12 cellular contexts compared by ENCODE assay signal in genomic region chr14:74583689-74584434, GRCh38. TPM values are rescaled to one million over a fixed set of nuclear protein-coding genes. Genes with fewer than 3 reads are reported as not detected.
DNase-seq lines count a peak whose midpoint lies in the region; ATAC-seq and TF ChIP-seq lines count a peak whose summit lies in the region.
"Had no signal": no experiment of that assay in that cellular context is flagged by ENCODE, and none has a peak within 500 bp of the region (broad histone marks: within the 10 kb centered on the region; RNA-seq: fewer than 3 reads in every experiment).

No MANE protein-coding gene starts in this region.

- no peak for TF ChIP-seq CTCF in kidney epithelial cell (IDR thresholded peaks at IDR 0.05; ENCODE audit: insufficient read depth, low read length, poor library complexity, severe bottlenecking)
- no peak for TF ChIP-seq CTCF in upper lobe of right lung (IDR thresholded peaks at IDR 0.05)

- no peak overlapping the region for H3K4me3 Mint-ChIP-seq in activated naive CD4-positive, alpha-beta T cell treated with anti-CD3 and anti-CD28 coated beads for 36 hours
- H3K4me3 Mint-ChIP-seq in activated naive CD4-positive, alpha-beta T cell treated with anti-CD3 and anti-CD28 coated beads, Interleukin-2, amount 10 ng/mL, durations not matched to agents 7 days and 5 days = no peak overlapping the region
- H3K4me3 Mint-ChIP-seq: CD4-positive, CD25-positive, alpha-beta regulatory T cell had no signal

- no peaks in the 10 kb centered on the region for H3K27me3 Mint-ChIP-seq in activated naive CD4-positive, alpha-beta T cell treated with anti-CD3 and anti-CD28 coated beads for 36 hours (ENCODE audit: low read depth)
- peaks cover 17% of the 10 kb centered on the region for H3K27me3 Mint-ChIP-seq in activated naive CD4-positive, alpha-beta T cell treated with anti-CD3 and anti-CD28 coated beads, Interleukin-2, amount 10 ng/mL, durations not matched to agents 7 days and 5 days

- no peaks in the 10 kb centered on the region for H3K9me3 Mint-ChIP-seq in activated naive CD4-positive, alpha-beta T cell treated with anti-CD3 and anti-CD28 coated beads for 36 hours
- H3K9me3 Mint-ChIP-seq in activated naive CD4-positive, alpha-beta T cell treated with anti-CD3 and anti-CD28 coated beads, Interleukin-2, amount 10 ng/mL, durations not matched to agents 7 days and 5 days = no peaks in the 10 kb centered on the region
- H3K9me3 Mint-ChIP-seq: CD4-positive, CD25-positive, alpha-beta regulatory T cell had no signal

- peaks cover 30% of the 10 kb centered on the region for H3K4me1 Mint-ChIP-seq in activated naive CD4-positive, alpha-beta T cell treated with anti-CD3 and anti-CD28 coated beads for 36 hours (ENCODE audit: low read depth)
- H3K4me1 Mint-ChIP-seq in activated naive CD4-positive, alpha-beta T cell treated with anti-CD3 and anti-CD28 coated beads, Interleukin-2, amount 10 ng/mL, durations not matched to agents 7 days and 5 days = peaks cover 12% of the 10 kb centered on the region

- peaks cover 22% of the 10 kb centered on the region for H3K4me1 ChIP-seq in upper lobe of right lung

- H3K27ac ChIP-seq in upper lobe of right lung = peak overlapping the region; percentile 51

- peak; percentile 75 for DNase-seq in activated naive CD4-positive, alpha-beta T cell treated with anti-CD3 and anti-CD28 coated beads for 36 hours
- DNase-seq in activated naive CD4-positive, alpha-beta T cell treated with anti-CD3 and anti-CD28 coated beads, Interleukin-2, amount 10 ng/mL, durations not matched to agents 7 days and 5 days = no peak
- peak; percentile 83 for DNase-seq in amniotic epithelial cell (ENCODE audit: low read depth)
- DNase-seq in kidney epithelial cell (ENCODE audit: low read depth) = peak; percentile 86
- no peak for DNase-seq in upper lobe of right lung
- no peak for DNase-seq in NCI-H2107 treated with DMSO at 0.1 percent for 48 hours (lab: John Stamatoyannopoulos, UW; ENCODE audit: unreplicated experiment)
- DNase-seq in CD1c-positive myeloid dendritic cell (ENCODE audit: extremely low spot score) = no peak
- DNase-seq: CD4-positive, CD25-positive, alpha-beta regulatory T cell; MV-4-11; naive B cell; SHP77 treated with DMSO at 0.1 percent for 48 hours had no signal

- H3K27ac Mint-ChIP-seq in activated naive CD4-positive, alpha-beta T cell treated with anti-CD3 and anti-CD28 coated beads for 36 hours = no peak overlapping the region
- H3K27ac Mint-ChIP-seq in activated naive CD4-positive, alpha-beta T cell treated with anti-CD3 and anti-CD28 coated beads, Interleukin-2, amount 10 ng/mL, durations not matched to agents 7 days and 5 days = no peak overlapping the region

- no peaks in the 10 kb centered on the region for H3K9me3 ChIP-seq in upper lobe of right lung

- ATAC-seq in upper lobe of right lung = no peak
- no peak for ATAC-seq in HG03280 (IDR thresholded peaks at IDR 0.05; ENCODE audit: unreplicated experiment)

- H3K36me3 ChIP-seq in kidney epithelial cell (ENCODE audit: control insufficient read depth, insufficient read depth, low read length) (peaks cover 2% of the 10 kb centered on the region), upper lobe of right lung (no peaks in the 10 kb centered on the region)

- no peaks in the 10 kb centered on the region for H3K36me3 Mint-ChIP-seq in activated naive CD4-positive, alpha-beta T cell treated with anti-CD3 and anti-CD28 coated beads for 36 hours (ENCODE audit: low read depth)
- H3K36me3 Mint-ChIP-seq in activated naive CD4-positive, alpha-beta T cell treated with anti-CD3 and anti-CD28 coated beads, Interleukin-2, amount 10 ng/mL, durations not matched to agents 7 days and 5 days = no peaks in the 10 kb centered on the region
- H3K36me3 Mint-ChIP-seq: naive B cell had no signal

- H3K27me3 ChIP-seq in kidney epithelial cell (ENCODE audit: control insufficient read depth, insufficient read depth, low read length) (no peaks in the 10 kb centered on the region), upper lobe of right lung (no peaks in the 10 kb centered on the region)

- CTCF ChIA-PET in activated naive CD4-positive, alpha-beta T cell treated with anti-CD3 and anti-CD28 coated beads for 36 hours (lab: Charles Lee) = interaction anchor here (1.1 to 1.2 kb wide), 2 partner anchors 25 to 90 kb away, joined by 3 read pairs; partner anchors contain the start of gene ISCA2
- CTCF ChIA-PET in activated naive CD4-positive, alpha-beta T cell treated with anti-CD3 and anti-CD28 coated beads, Interleukin-2, amount 10 ng/mL, durations not matched to agents 7 days and 5 days (lab: Charles Lee) = no interaction called here

- intact Hi-C loops in activated naive CD4-positive, alpha-beta T cell treated with anti-CD3 and anti-CD28 coated beads for 36 hours (cut with micrococcal nuclease) = loop anchor here (1.0 kb wide), 1 partner anchor 25 kb away; no protein-coding TSS in a partner anchor
- intact Hi-C loops in upper lobe of right lung (cut with DNase I) = no loop called here

- H3K4me3 ChIP-seq in kidney epithelial cell (ENCODE audit: low read depth, low read length) = no peak overlapping the region
- H3K4me3 ChIP-seq in upper lobe of right lung = no peak overlapping the region

RNA-seq across cellular contexts. Expression of gene LTBP2, which starts 28.2 kb away (rescaled TPM):
- under 1 TPM; 0.32 to 0.55 TPM for total RNA-seq in activated naive CD4-positive, alpha-beta T cell treated with anti-CD3 and anti-CD28 coated beads for 36 hours
- total RNA-seq in kidney epithelial cell = 69.5 and 81.5 TPM in 2 replicates
- 117 TPM for total RNA-seq in upper lobe of right lung

Comparison
In these comparisons a context has a peak if more than half of its experiments do, and no peak if none do; other contexts are left out.
1. DNase-seq: peak in activated naive CD4-positive, alpha-beta T cell treated with anti-CD3 and anti-CD28 coated beads for 36 hours (single experiment), amniotic epithelial cell (single experiment) and kidney epithelial cell (single experiment); none in activated naive CD4-positive, alpha-beta T cell treated with anti-CD3 and anti-CD28 coated beads, Interleukin-2, amount 10 ng/mL, durations not matched to agents 7 days and 5 days (single experiment), upper lobe of right lung (single experiment), NCI-H2107 treated with DMSO at 0.1 percent for 48 hours (single experiment) and CD1c-positive myeloid dendritic cell (single experiment).
2. RNA of gene LTBP2, which starts 28.2 kb away (total RNA-seq): 117 TPM in upper lobe of right lung (single experiment) and 69.5 to 81.5 TPM in kidney epithelial cell; 0.32 to 0.55 TPM in activated naive CD4-positive, alpha-beta T cell treated with anti-CD3 and anti-CD28 coated beads for 36 hours; every median in the first group is over 10 times any median in the second.